8 cellular contexts compared by ENCODE assay signal in the genomic region with DNA sequence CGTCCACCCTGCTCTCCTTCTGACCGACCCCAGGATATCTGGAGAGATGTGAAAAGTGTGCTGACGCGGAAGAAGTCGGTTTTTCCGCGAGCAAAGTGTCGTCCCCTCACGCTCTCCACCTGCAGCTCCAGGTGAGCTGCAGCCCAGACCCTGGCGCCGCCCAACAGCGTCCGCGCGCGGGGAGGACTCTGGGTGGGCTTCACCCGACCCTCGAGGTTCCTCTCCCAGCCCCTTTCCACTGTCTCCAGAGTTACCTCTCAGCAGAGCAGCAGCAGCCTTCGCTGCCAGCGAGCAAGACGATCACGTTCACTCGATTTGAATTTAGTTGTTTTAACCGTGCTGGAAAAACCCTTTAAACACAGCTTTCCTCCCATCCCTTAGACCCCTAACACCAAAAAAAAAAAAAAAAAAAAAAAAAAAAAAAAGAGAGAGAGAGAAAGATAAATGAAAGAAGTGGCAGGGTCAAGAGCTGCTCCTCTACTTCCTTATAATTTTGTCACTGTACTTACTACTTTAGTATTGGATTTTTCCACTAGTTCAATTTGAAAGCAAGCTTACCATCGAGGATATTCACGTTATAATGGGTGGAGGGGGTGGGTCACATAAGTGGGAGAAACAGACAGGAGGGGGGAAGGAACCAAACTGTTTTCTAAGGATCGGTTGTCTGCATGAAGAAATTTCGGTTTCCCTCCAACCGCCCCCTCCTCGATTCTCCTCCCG. TPM values are rescaled to one million over a fixed set of nuclear protein-coding genes. Genes with fewer than 3 reads are reported as not detected.
DNase-seq lines count a peak whose midpoint lies in the region; ATAC-seq and TF ChIP-seq lines count a peak whose summit lies in the region.

No MANE protein-coding gene starts in this region.

- H3K36me3 ChIP-seq in adrenal gland (replicated peaks in 1 of 2) (no peaks in the 10 kb centered on the region), iPS DF 6.9 (ENCODE audit: control insufficient read depth, insufficient read depth, low read length) (no peaks in the 10 kb centered on the region)

- peak; percentile 20 for ATAC-seq in GM18502 (IDR thresholded peaks at IDR 0.05; ENCODE audit: poor library complexity, unreplicated experiment)
- ATAC-seq in HG03571 (IDR thresholded peaks at IDR 0.05; ENCODE audit: unreplicated experiment) = peak; percentile 2

- intact Hi-C loops in adrenal gland (cut with DNase I) = loop anchor here (10.0 kb wide), 2 partner anchors 148 to 158 kb away; no protein-coding TSS in a partner anchor

- no peaks in the 10 kb centered on the region for H3K27me3 ChIP-seq in adrenal gland
- H3K27me3 ChIP-seq in iPS DF 6.9 (ENCODE audit: control insufficient read depth, insufficient read depth, low read length) = peaks cover 6% of the 10 kb centered on the region; the same call in 1 of the 2 replicates

- H3K27ac ChIP-seq in adrenal gland (peak overlapping the region; percentile 3 to 90 (median 78)), iPS DF 6.9 (ENCODE audit: low read length) (no peak overlapping the region), skin epidermis (peak overlapping the region; percentile 24 to 96 (median 86))

- H3K9me3 ChIP-seq in adrenal gland (replicated peaks in 1 of 3) (no peaks in the 10 kb centered on the region), iPS DF 6.9 (ENCODE audit: control insufficient read depth, insufficient read depth, low read length) (no peaks in the 10 kb centered on the region)

- H3K4me1 ChIP-seq in adrenal gland (replicated peaks in 1 of 2) (peaks cover 6 to 41% of the 10 kb centered on the region in 2 donors), iPS DF 6.9 (ENCODE audit: control insufficient read depth, insufficient read depth, low read length) (peaks cover 1% of the 10 kb centered on the region; the same call in 1 of the 2 replicates)

- TF ChIP-seq CTCF in adrenal gland (IDR thresholded peaks at IDR 0.05) = no peak

- H3K4me3 ChIP-seq in adrenal gland (peak overlapping the region; percentile 28 to 81 (median 65)), iPS DF 6.9 (ENCODE audit: low read length) (peak overlapping the region; percentile 74), skin epidermis (peak overlapping the region; percentile 67 to 85 (median 73))

- TF ChIP-seq POLR2A in adrenal gland (IDR thresholded peaks at IDR 0.05) = no peak

- 0 to 1% (median 1%) methylated on average over 22 to 31 of the region's 31 CpGs for WGBS in adrenal gland, 4 donors
- no CpG with 5 or more reads among the region's 31 CpGs for WGBS in iPS DF 6.9 (ENCODE audit: insufficient coverage, insufficient read length)

- DNase-seq in 8988T (peak; percentile 10), adrenal gland (peak in 4 of 7 donors; percentile 16 to 48 (median 26)), iPS DF 6.9 (ENCODE audit: low read depth, low spot score) (no peak), NK-92 (lab: John Stamatoyannopoulos, UW; ENCODE audit: unreplicated experiment) (no peak), NCI-H1105 (lab: John Stamatoyannopoulos, UW) (no peak)

RNA-seq across cellular contexts. Expression of a gene that starts 0.8 kb away (rescaled TPM):
- total RNA-seq in adrenal gland = 10 to 100 TPM in 7 of 8 donors, 1 to 10 TPM in 1; 7.3 to 19.8 (median 14.4) TPM
- polyA plus RNA-seq in adrenal gland = 1 to 10 TPM; 1.9 to 4.8 (median 2.6) TPM

Comparison
In these comparisons a context has a peak if more than half of its experiments do, and no peak if none do; other contexts are left out.
1. DNase-seq: peak in 8988T (single experiment) and adrenal gland (4 of 7); none in iPS DF 6.9 (single experiment), NK-92 (single experiment) and NCI-H1105 (single experiment).
2. Peak in every context shown above with its lines, with median percentiles within 50 percentile points of each other: H3K4me3 ChIP-seq.